In the genomic region with DNA sequence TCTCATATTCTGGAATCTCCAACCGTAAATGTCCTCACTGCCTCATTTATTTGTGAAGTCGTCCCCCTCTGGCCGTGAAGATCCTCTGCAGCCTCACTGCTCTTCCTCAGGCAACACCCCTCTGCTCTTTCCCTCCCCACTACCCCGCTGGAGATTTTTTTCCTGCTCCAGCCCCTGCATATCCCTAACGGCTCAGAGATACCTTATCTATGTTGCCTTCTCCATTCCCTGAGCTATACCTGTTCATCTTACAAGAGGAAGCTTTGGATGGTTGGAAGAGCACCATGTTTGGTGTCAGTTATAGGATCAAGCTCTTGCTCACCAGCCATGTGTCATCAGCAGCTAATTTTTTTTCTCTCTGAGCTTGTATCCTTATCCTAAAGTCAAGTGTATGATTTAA, we compare ENCODE assay signal across 28 cellular contexts. TPM values are rescaled to one million over a fixed set of nuclear protein-coding genes. Genes with fewer than 3 reads are reported as not detected.
DNase-seq lines count a peak whose midpoint lies in the region; ATAC-seq and TF ChIP-seq lines count a peak whose summit lies in the region.
"Had no signal": no experiment of that assay in that cellular context is flagged by ENCODE, and none has a peak within 500 bp of the region (broad histone marks: within the 10 kb centered on the region; RNA-seq: fewer than 3 reads in every experiment).

No MANE protein-coding gene starts in this region.

- H3K36me3 Mint-ChIP-seq in GM23338 (ENCODE audit: low read depth) (no peaks in the 10 kb centered on the region; the same call in 2 of the 3 replicates), IgD-negative memory B cell (peaks cover 5% of the 10 kb centered on the region)
- H3K36me3 Mint-ChIP-seq in activated naive CD8-positive, alpha-beta T cell: peaks cover 42% of the 10 kb centered on the region
- H3K36me3 Mint-ChIP-seq: type B pancreatic cell had no signal

- H3K36me3 ChIP-seq in GM23338 (ENCODE audit: insufficient read depth): no peaks in the 10 kb centered on the region
- H3K36me3 ChIP-seq: breast epithelium, pancreas, right atrium auricular region, WERI-Rb-1 had no signal

- peak; percentile 9 to 26; a peak in 2 of 4 replicates for TF ChIP-seq CTCF in GM23338 (conservative IDR thresholded peaks at IDR 0.05; ENCODE audit: low read depth in 2 of 2)

- H3K27ac ChIP-seq in GM23338 (ENCODE audit: low read depth): no peak overlapping the region
- H3K27ac ChIP-seq: right atrium auricular region, spleen, WERI-Rb-1 had no signal

- H3K79me2 ChIP-seq in GM23338 (replicated peaks; ENCODE audit: insufficient read depth): peaks cover 38% of the 10 kb centered on the region

- peak; percentile 89 for ATAC-seq in GM23338
- ATAC-seq: HepG2, pancreas had no signal

- H3K4me3 ChIP-seq in GM23338: no peak overlapping the region
- H3K4me3 ChIP-seq: breast epithelium, pancreas, right atrium auricular region, spleen had no signal

- peak; percentile 53 for DNase-seq in GM23338 (ENCODE audit: low spot score)
- peak; percentile 32 for DNase-seq in iPS-NIHi7 (ENCODE audit: extremely low spot score)
- no peak for DNase-seq in head of caudate nucleus
- no peak for DNase-seq in NCI-H2171 (lab: John Stamatoyannopoulos, UW)
- DNase-seq in activated gamma-delta T cell treated with Interleukin-2 at 50 U/mL for 16 hours: no peak
- DNase-seq: activated CD8-positive, alpha-beta memory T cell treated with anti-CD3 and anti-CD28 coated beads, Interleukin-2, amount 50 U/mL, for 48 hours; activated effector memory CD4-positive, alpha-beta T cell treated with anti-CD3 and anti-CD28 coated beads, Interleukin-2, amount 50 U/mL, for 16 hours; amygdala; C1 segment of cervical spinal cord; effector memory CD4-positive, alpha-beta T cell; HFFc6; NCI-H1092 treated with DMSO at 0.1 percent for 48 hours; NCI-H187 treated with DMSO at 0.1 percent for 48 hours; NCI-H524; pancreas; spleen; stimulated activated CD4-positive, alpha-beta T cell treated with anti-CD3 and anti-CD28 coated beads, Interleukin-2, amount 100 ng/mL, for 48 hours; substantia nigra; SW 1271; T-helper 9 cell; WERI-Rb-1 had no signal

- intact Hi-C loops in head of caudate nucleus (cut with DNase I): no loop called here

- H2AFZ ChIP-seq in GM23338: no peak overlapping the region

- no peak overlapping the region for H3K27ac Mint-ChIP-seq in GM23338
- peak overlapping the region in 2 of 3 donors; percentile 2 to 54 for H3K27ac Mint-ChIP-seq in IgD-negative memory B cell
- H3K27ac Mint-ChIP-seq in activated naive CD8-positive, alpha-beta T cell: peak overlapping the region; percentile 75
- H3K27ac Mint-ChIP-seq: HFFc6, type B pancreatic cell had no signal

- no peaks in the 10 kb centered on the region for H3K9me3 Mint-ChIP-seq in GM23338
- H3K9me3 Mint-ChIP-seq in IgD-negative memory B cell: no peaks in the 10 kb centered on the region
- no peaks in the 10 kb centered on the region for H3K9me3 Mint-ChIP-seq in activated naive CD8-positive, alpha-beta T cell (ENCODE audit: low read depth)
- H3K9me3 Mint-ChIP-seq: HFFc6, neural crest cell, type B pancreatic cell had no signal

- H3K9me2 ChIP-seq in GM23338 (ENCODE audit: insufficient read depth): no peaks in the 10 kb centered on the region

- H3K4me1 ChIP-seq in GM23338 (ENCODE audit: insufficient read depth): peaks cover 10% of the 10 kb centered on the region; the same call in 1 of the 2 replicates

- H3K4me1 Mint-ChIP-seq in GM23338 (peaks cover 27% of the 10 kb centered on the region), IgD-negative memory B cell (peaks cover 16 to 47% (median 31%) of the 10 kb centered on the region in 3 donors)
- H3K4me1 Mint-ChIP-seq in activated naive CD8-positive, alpha-beta T cell (ENCODE audit: low read depth): peaks cover 88% of the 10 kb centered on the region

- H3F3A ChIP-seq in GM23338 (replicated peaks; ENCODE audit: low read depth): no peaks in the 10 kb centered on the region

- no peaks in the 10 kb centered on the region for H3K27me3 Mint-ChIP-seq in GM23338 (ENCODE audit: insufficient read depth, low read depth, poor library complexity)
- no peaks in the 10 kb centered on the region for H3K27me3 Mint-ChIP-seq in IgD-negative memory B cell
- H3K27me3 Mint-ChIP-seq in activated naive CD8-positive, alpha-beta T cell: no peaks in the 10 kb centered on the region
- H3K27me3 Mint-ChIP-seq: type B pancreatic cell had no signal

- H3K4me2 ChIP-seq in GM23338: no peak overlapping the region

- H3K27me3 ChIP-seq in GM23338 (ENCODE audit: insufficient read depth): no peaks in the 10 kb centered on the region
- H3K27me3 ChIP-seq: breast epithelium, pancreas, right atrium auricular region, spleen had no signal

- peaks cover 14% of the 10 kb centered on the region for H4K20me1 ChIP-seq in GM23338 (replicated peaks; ENCODE audit: insufficient read depth)

- no peak overlapping the region for H3K4me3 Mint-ChIP-seq in GM23338
- H3K4me3 Mint-ChIP-seq in IgD-negative memory B cell: no peak overlapping the region
- no peak overlapping the region for H3K4me3 Mint-ChIP-seq in activated naive CD8-positive, alpha-beta T cell
- H3K4me3 Mint-ChIP-seq: HFFc6, neural crest cell, type B pancreatic cell had no signal

TF ChIP-seq in GM23338, 12 proteins besides CTCF, POLR2A, EP300 and RAD21 (continues in another document):
- no peak for TF ChIP-seq EZH2 (IDR thresholded peaks at IDR 0.05; ENCODE audit: low read depth, unreplicated experiment)
- no peak for TF ChIP-seq STAT1 (IDR thresholded peaks at IDR 0.05; ENCODE audit: unreplicated experiment)
- no peak for TF ChIP-seq NANOG (IDR thresholded peaks at IDR 0.05; ENCODE audit: borderline replicate concordance)
- TF ChIP-seq CREB1 (CRISPR knock-in tag; IDR thresholded peaks at IDR 0.05; ENCODE audit: low read depth): no peak
- no peak for TF ChIP-seq POLR2AphosphoS5 (IDR thresholded peaks at IDR 0.05; ENCODE audit: low read depth)
- TF ChIP-seq ZNF331 (CRISPR knock-in tag; IDR thresholded peaks at IDR 0.05; ENCODE audit: low read depth): no peak
- TF ChIP-seq JUNB (IDR thresholded peaks at IDR 0.05; ENCODE audit: unreplicated experiment): no peak
- TF ChIP-seq, protein P1, sequence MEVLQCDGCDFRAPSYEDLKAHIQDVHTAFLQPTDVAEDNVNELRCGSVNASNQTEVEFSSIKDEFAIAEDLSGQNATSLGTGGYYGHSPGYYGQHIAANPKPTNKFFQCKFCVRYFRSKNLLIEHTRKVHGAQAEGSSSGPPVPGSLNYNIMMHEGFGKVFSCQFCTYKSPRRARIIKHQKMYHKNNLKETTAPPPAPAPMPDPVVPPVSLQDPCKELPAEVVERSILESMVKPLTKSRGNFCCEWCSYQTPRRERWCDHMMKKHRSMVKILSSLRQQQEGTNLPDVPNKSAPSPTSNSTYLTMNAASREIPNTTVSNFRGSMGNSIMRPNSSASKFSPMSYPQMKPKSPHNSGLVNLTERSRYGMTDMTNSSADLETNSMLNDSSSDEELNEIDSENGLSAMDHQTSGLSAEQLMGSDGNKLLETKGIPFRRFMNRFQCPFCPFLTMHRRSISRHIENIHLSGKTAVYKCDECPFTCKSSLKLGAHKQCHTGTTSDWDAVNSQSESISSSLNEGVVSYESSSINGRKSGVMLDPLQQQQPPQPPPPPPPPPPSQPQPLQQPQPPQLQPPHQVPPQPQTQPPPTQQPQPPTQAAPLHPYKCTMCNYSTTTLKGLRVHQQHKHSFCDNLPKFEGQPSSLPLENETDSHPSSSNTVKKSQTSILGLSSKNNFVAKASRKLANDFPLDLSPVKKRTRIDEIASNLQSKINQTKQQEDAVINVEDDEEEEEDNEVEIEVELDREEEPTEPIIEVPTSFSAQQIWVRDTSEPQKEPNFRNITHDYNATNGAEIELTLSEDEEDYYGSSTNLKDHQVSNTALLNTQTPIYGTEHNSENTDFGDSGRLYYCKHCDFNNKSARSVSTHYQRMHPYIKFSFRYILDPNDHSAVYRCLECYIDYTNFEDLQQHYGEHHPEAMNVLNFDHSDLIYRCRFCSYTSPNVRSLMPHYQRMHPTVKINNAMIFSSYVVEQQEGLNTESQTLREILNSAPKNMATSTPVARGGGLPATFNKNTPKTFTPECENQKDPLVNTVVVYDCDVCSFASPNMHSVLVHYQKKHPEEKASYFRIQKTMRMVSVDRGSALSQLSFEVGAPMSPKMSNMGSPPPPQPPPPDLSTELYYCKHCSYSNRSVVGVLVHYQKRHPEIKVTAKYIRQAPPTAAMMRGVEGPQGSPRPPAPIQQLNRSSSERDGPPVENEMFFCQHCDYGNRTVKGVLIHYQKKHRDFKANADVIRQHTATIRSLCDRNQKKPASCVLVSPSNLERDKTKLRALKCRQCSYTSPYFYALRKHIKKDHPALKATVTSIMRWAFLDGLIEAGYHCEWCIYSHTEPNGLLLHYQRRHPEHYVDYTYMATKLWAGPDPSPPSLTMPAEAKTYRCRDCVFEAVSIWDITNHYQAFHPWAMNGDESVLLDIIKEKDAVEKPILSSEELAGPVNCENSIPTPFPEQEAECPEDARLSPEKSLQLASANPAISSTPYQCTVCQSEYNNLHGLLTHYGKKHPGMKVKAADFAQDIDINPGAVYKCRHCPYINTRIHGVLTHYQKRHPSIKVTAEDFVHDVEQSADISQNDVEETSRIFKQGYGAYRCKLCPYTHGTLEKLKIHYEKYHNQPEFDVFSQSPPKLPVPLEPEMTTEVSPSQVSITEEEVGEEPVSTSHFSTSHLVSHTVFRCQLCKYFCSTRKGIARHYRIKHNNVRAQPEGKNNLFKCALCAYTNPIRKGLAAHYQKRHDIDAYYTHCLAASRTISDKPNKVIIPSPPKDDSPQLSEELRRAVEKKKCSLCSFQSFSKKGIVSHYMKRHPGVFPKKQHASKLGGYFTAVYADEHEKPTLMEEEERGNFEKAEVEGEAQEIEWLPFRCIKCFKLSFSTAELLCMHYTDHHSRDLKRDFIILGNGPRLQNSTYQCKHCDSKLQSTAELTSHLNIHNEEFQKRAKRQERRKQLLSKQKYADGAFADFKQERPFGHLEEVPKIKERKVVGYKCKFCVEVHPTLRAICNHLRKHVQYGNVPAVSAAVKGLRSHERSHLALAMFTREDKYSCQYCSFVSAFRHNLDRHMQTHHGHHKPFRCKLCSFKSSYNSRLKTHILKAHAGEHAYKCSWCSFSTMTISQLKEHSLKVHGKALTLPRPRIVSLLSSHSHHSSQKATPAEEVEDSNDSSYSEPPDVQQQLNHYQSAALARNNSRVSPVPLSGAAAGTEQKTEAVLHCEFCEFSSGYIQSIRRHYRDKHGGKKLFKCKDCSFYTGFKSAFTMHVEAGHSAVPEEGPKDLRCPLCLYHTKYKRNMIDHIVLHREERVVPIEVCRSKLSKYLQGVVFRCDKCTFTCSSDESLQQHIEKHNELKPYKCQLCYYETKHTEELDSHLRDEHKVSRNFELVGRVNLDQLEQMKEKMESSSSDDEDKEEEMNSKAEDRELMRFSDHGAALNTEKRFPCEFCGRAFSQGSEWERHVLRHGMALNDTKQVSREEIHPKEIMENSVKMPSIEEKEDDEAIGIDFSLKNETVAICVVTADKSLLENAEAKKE (CRISPR knock-in tag; IDR thresholded peaks at IDR 0.05): no peak
- no peak for TF ChIP-seq ZNF114 (CRISPR knock-in tag; IDR thresholded peaks at IDR 0.05)
- no peak for TF ChIP-seq EZH2phosphoT487 (IDR thresholded peaks at IDR 0.05; ENCODE audit: unreplicated experiment)

RNA-seq across cellular contexts. Expression of a gene that starts 26.4 kb away (rescaled TPM):
- 26.5 and 37.6 TPM in 2 replicates for total RNA-seq in GM23338 (2014; rRNA removed; shearing (Covaris generic))
- 7.5 and 9.0 TPM in 2 replicates for polyA plus RNA-seq in GM23338 (2016; fragmentation: Nextera tagmentation; extraction: Ambion mirVana)
- 12.6 TPM for polyA plus RNA-seq in IgD-negative memory B cell

Comparison
In these comparisons a context has a peak if more than half of its experiments do, and no peak if none do; other contexts are left out.
1. DNase-seq: peak in GM23338 (single experiment) and iPS-NIHi7 (single experiment); none in head of caudate nucleus (0 of 42), NCI-H2171 (single experiment) and activated gamma-delta T cell treated with Interleukin-2 at 50 U/mL for 16 hours (single experiment).